In genomic region chrX:132636080-132636479, GRCh38 we compare ENCODE assay signal across 12 cellular contexts.
DNase-seq lines count a peak whose midpoint lies in the region; ATAC-seq and TF ChIP-seq lines count a peak whose summit lies in the region.
"Had no signal": no experiment of that assay in that cellular context is flagged by ENCODE, and none has a peak within 500 bp of the region (broad histone marks: within the 10 kb centered on the region; RNA-seq: fewer than 3 reads in every experiment).

No MANE protein-coding gene starts in this region.

- DNase-seq in GM13977 (ENCODE audit: low spot score) (no peak), NCI-H345 treated with DMSO at 0.1 percent for 48 hours (lab: John Stamatoyannopoulos, UW; ENCODE audit: unreplicated experiment) (peak; percentile 0), endothelial cell (ENCODE audit: low spot score) (no peak), NCI-H524 treated with DMSO at 0.1 percent for 48 hours (lab: John Stamatoyannopoulos, UW) (no peak), left colon (no peak), progenitor cell of endocrine pancreas (ENCODE audit: low spot score, unreplicated experiment) (no peak)
- no peak for DNase-seq in stimulated activated CD4-positive, alpha-beta T cell treated with anti-CD3 and anti-CD28 coated beads, Interleukin-2, amount 100 ng/mL, for 48 hours

- H3K9me3 Mint-ChIP-seq in endothelial cell (ENCODE audit: unreplicated experiment) (no peaks in the 10 kb centered on the region), progenitor cell of endocrine pancreas (ENCODE audit: low read depth) (no peaks in the 10 kb centered on the region)

- H3K27me3 Mint-ChIP-seq in endothelial cell (ENCODE audit: unreplicated experiment) (peaks cover 10% of the 10 kb centered on the region), progenitor cell of endocrine pancreas (no peaks in the 10 kb centered on the region)

- H3K4me3 Mint-ChIP-seq in endothelial cell (ENCODE audit: unreplicated experiment): no peak overlapping the region
- H3K4me3 Mint-ChIP-seq in progenitor cell of endocrine pancreas (ENCODE audit: low read depth): no peak overlapping the region

- ATAC-seq in left colon: no peak
- ATAC-seq: sciatic nerve had no signal

- H3K36me3 Mint-ChIP-seq in endothelial cell (ENCODE audit: low read depth, unreplicated experiment): no peaks in the 10 kb centered on the region
- H3K36me3 Mint-ChIP-seq in progenitor cell of endocrine pancreas (ENCODE audit: insufficient read depth): no peaks in the 10 kb centered on the region

- H3K4me1 Mint-ChIP-seq in endothelial cell (ENCODE audit: unreplicated experiment) (peaks cover 30% of the 10 kb centered on the region), progenitor cell of endocrine pancreas (ENCODE audit: low read depth) (peaks cover 14% of the 10 kb centered on the region)

- H3K27ac Mint-ChIP-seq in endothelial cell (ENCODE audit: unreplicated experiment): peak overlapping the region; percentile 89
- H3K27ac Mint-ChIP-seq in progenitor cell of endocrine pancreas: no peak overlapping the region

- TF ChIP-seq CTCF in 22Rv1 (IDR thresholded peaks at IDR 0.05) (peak; percentile 24), GM13977 (IDR thresholded peaks at IDR 0.05; ENCODE audit: extremely low read depth, insufficient read depth, missing control alignments) (peak; percentile 28), endothelial cell (IDR thresholded peaks at IDR 0.05; ENCODE audit: unreplicated experiment) (no peak), progenitor cell of endocrine pancreas (IDR thresholded peaks at IDR 0.05; ENCODE audit: unreplicated experiment) (no peak)

- no peak overlapping the region for H3K27ac ChIP-seq in 22Rv1
- H3K27ac ChIP-seq: ascending aorta, RWPE1, thoracic aorta had no signal

- intact Hi-C loops in left colon (cut with DNase I, micrococcal nuclease): no loop called here

- in situ Hi-C loops in GM13977 (cut with MboI; ENCODE audit: low pct_unique_long_range_greater_than_20kb, low sequenced_read_pairs, unreplicated experiment): loop anchor here (25.0 kb wide), 1 partner anchor 799 kb away; no protein-coding TSS in a partner anchor

Comparison
In these comparisons a context has a peak if more than half of its experiments do, and no peak if none do; other contexts are left out.
1. CTCF ChIP-seq: peak in 22Rv1 (single experiment) and GM13977 (single experiment); none in endothelial cell (single experiment) and progenitor cell of endocrine pancreas (single experiment).